8 cellular contexts compared by ENCODE assay signal in the genomic region with DNA sequence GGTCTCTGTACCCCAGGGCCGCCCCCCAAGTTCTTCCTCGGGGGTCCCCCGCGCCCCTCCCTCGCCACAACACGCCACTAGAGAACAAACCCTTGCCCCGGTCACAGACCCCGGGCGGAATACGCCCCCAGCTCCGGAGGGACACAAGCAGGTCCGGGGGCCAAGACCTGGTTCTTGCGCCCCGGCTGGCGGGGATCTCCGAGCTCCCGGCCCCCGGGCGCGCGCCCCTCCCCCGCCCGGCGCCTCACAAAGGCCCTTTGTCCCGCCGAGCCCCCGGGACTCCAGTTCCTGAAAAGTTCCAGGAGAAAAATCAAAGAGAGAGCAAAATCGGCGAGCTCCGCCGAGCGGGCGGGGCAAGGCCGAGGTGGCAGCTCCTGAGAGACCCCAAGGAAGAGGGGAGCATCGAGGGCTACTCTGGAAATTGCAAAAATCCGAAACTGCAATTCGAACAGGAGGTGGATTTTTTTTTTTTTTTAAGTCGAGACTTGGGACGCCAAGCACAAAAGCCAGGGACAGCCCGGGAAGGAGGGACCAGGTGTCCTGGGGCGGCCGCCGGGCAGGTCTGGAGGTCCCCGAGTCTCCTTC.
DNase-seq lines count a peak whose midpoint lies in the region; ATAC-seq and TF ChIP-seq lines count a peak whose summit lies in the region.

No MANE protein-coding gene starts in this region.

- H3K36me3 ChIP-seq in BLaER1 treated with 17β-estradiol and CSF1 and Interleukin-3, amounts not matched to agents 10 nM and 100 nM: peaks cover 0 to 46% (median 0%) of the 10 kb centered on the region in 11 experiments; a peak in 4 of 22 replicates

- peaks cover 25% of the 10 kb centered on the region for H3K4me1 Mint-ChIP-seq in nephron

- TF ChIP-seq CTCF in nephron (IDR thresholded peaks at IDR 0.05; ENCODE audit: unreplicated experiment in 3 of 3): no peak

- DNase-seq in NCI-H526 treated with DMSO at 0.1 percent for 48 hours (lab: John Stamatoyannopoulos, UW): peak; percentile 50
- no peak for DNase-seq in epithelial cell of prostate (ENCODE audit: low read depth, low spot score)
- DNase-seq in germinal center (ENCODE audit: low spot score): no peak
- no peak for DNase-seq in SKM-1 (lab: John Stamatoyannopoulos, UW; ENCODE audit: unreplicated experiment)
- no peak for DNase-seq in stimulated activated CD4-positive, alpha-beta T cell treated with anti-CD3 and anti-CD28 coated beads, Interleukin-15, amount 100 ng/mL, for 24 hours

- peak overlapping the region; percentile 16 to 100 (median 98); a peak in 19 of 22 replicates for H3K4me2 ChIP-seq in BLaER1 treated with 17β-estradiol and CSF1 and Interleukin-3, amounts not matched to agents 10 nM and 100 nM

- H3K27me3 ChIP-seq in BLaER1 treated with 17β-estradiol and CSF1 and Interleukin-3, amounts not matched to agents 10 nM and 100 nM: peaks cover 72 to 99% (median 96%) of the 10 kb centered on the region in 11 experiments

- peak overlapping the region; percentile 82 to 88 (median 86) for H3K4me3 Mint-ChIP-seq in nephron

- H3K4me3 ChIP-seq in BLaER1 treated with 17β-estradiol and CSF1 and Interleukin-3, amounts not matched to agents 10 nM and 100 nM: peak overlapping the region in 5 of 10 experiments; percentile 71 to 86 (median 83); a peak in 12 of 20 replicates

- H3K9me3 Mint-ChIP-seq in nephron: no peaks in the 10 kb centered on the region

- no peak for ATAC-seq in HG03457 (IDR thresholded peaks at IDR 0.05; ENCODE audit: unreplicated experiment)

- peaks cover 25 to 56% (median 51%) of the 10 kb centered on the region in 10 experiments for H3K4me1 ChIP-seq in BLaER1 treated with 17β-estradiol and CSF1 and Interleukin-3, amounts not matched to agents 10 nM and 100 nM

- H3K9ac ChIP-seq in BLaER1 treated with 17β-estradiol and CSF1 and Interleukin-3, amounts not matched to agents 10 nM and 100 nM: peak overlapping the region in 5 of 11 experiments; percentile 24 to 95 (median 91); a peak in 6 of 22 replicates

- H3K36me3 Mint-ChIP-seq in nephron (ENCODE audit: low read depth): peaks cover 32% of the 10 kb centered on the region

- no peaks in the 10 kb centered on the region for H3K27me3 Mint-ChIP-seq in nephron (ENCODE audit: low read depth)

- H4K20me1 ChIP-seq in BLaER1 treated with 17β-estradiol and CSF1 and Interleukin-3, amounts not matched to agents 10 nM and 100 nM: peaks cover 50 to 79% (median 71%) of the 10 kb centered on the region in 11 experiments

- peak overlapping the region; percentile 76 to 99 (median 94) for H3K27ac Mint-ChIP-seq in nephron

- no peaks in the 10 kb centered on the region for H3K9me3 ChIP-seq in BLaER1 treated with 17β-estradiol and CSF1 and Interleukin-3, amounts not matched to agents 10 nM and 100 nM (replicated peaks in 1 of 11)

- no peak overlapping the region for H3K27ac ChIP-seq in BLaER1 treated with 17β-estradiol and CSF1 and Interleukin-3, amounts not matched to agents 10 nM and 100 nM
- peak overlapping the region; percentile 99 for H3K27ac ChIP-seq in epithelial cell of prostate
